26 cellular contexts compared by ENCODE assay signal in genomic region chr1:161747789-161748188, GRCh38. TPM values are rescaled to one million over a fixed set of nuclear protein-coding genes. Genes with fewer than 3 reads are reported as not detected.
DNase-seq lines count a peak whose midpoint lies in the region; ATAC-seq and TF ChIP-seq lines count a peak whose summit lies in the region.
"Had no signal": no experiment of that assay in that cellular context is flagged by ENCODE, and none has a peak within 500 bp of the region (broad histone marks: within the 10 kb centered on the region; RNA-seq: fewer than 3 reads in every experiment).

No MANE protein-coding gene starts in this region.

- no peak overlapping the region for H3K27ac Mint-ChIP-seq in activated naive CD4-positive, alpha-beta T cell treated with anti-CD3 and anti-CD28 coated beads, Interleukin-2, amount 50 U/mL, for 24 hours
- H3K27ac Mint-ChIP-seq in activated naive CD4-positive, alpha-beta T cell treated with anti-CD3 and anti-CD28 coated beads, Interleukin-2, amount 50 U/mL, for 72 hours: no peak overlapping the region
- H3K27ac Mint-ChIP-seq: activated CD4-positive, alpha-beta memory T cell treated with anti-CD3 and anti-CD28 coated beads, Interleukin-2, amount 10 ng/mL, durations not matched to agents 7 days and 5 days; natural killer cell had no signal

- WGBS in trophoblast cell (ENCODE audit: extremely low coverage, insufficient coverage, insufficient read length): no CpG with 5 or more reads among the region's 7 CpGs

- H2BK12ac ChIP-seq in trophoblast cell (ENCODE audit: low read length): no peak overlapping the region

- H3K23ac ChIP-seq in trophoblast cell (ENCODE audit: low read length): no peak overlapping the region

- H3K18ac ChIP-seq in trophoblast cell (ENCODE audit: low read length): no peak overlapping the region

- H3K27me3 Mint-ChIP-seq in activated naive CD4-positive, alpha-beta T cell treated with anti-CD3 and anti-CD28 coated beads, Interleukin-2, amount 50 U/mL, for 24 hours: peaks cover 5% of the 10 kb centered on the region

- no peak overlapping the region for H2BK5ac ChIP-seq in trophoblast cell (ENCODE audit: low read depth, low read length, poor library complexity)

- no peaks in the 10 kb centered on the region for H4K20me1 ChIP-seq in OCI-LY7 (ENCODE audit: insufficient read depth, low read length)

- peaks cover 55% of the 10 kb centered on the region for H3K4me1 Mint-ChIP-seq in activated naive CD4-positive, alpha-beta T cell treated with anti-CD3 and anti-CD28 coated beads, Interleukin-2, amount 50 U/mL, for 24 hours

- CTCF ChIA-PET in OCI-LY7 (lab: Charles Lee; ENCODE audit: unreplicated experiment): no interaction called here

- H3K4me2 ChIP-seq in OCI-LY7 (ENCODE audit: low read length): peak overlapping the region; percentile 44
- H3K4me2 ChIP-seq in trophoblast cell (ENCODE audit: low read length): no peak overlapping the region
- H3K4me2 ChIP-seq: A549, SK-N-SH had no signal

- H3K4me1 ChIP-seq in OCI-LY7 (ENCODE audit: insufficient read depth, low read length, poor library complexity, severe bottlenecking) (peaks cover 28% of the 10 kb centered on the region), trophoblast cell (ENCODE audit: control insufficient read depth in 1 of 2, insufficient read depth in 2 of 2, low read length in 2 of 2) (peaks cover 0 to 1% of the 10 kb centered on the region in 2 experiments)
- H3K4me1 ChIP-seq: parathyroid adenoma had no signal

- H3K4ac ChIP-seq in trophoblast cell (ENCODE audit: low read depth, low read length): no peak overlapping the region

- no peak overlapping the region for H4K91ac ChIP-seq in trophoblast cell (ENCODE audit: low read depth, low read length)

- peaks cover 18% of the 10 kb centered on the region for H3K36me3 ChIP-seq in OCI-LY7 (ENCODE audit: insufficient read depth, low read length)
- H3K36me3 ChIP-seq in trophoblast cell (ENCODE audit: control insufficient read depth in 1 of 2, insufficient read depth in 2 of 2, low read length in 2 of 2): peaks cover 5% of the 10 kb centered on the region in 2 experiments

- BruUV-seq in OCI-LY7 (replicated peaks; lab: Mats Ljungman, UMichigan): no TSS peak

- no peak overlapping the region for H3K4me3 ChIP-seq in OCI-LY7 (ENCODE audit: low read depth, low read length, poor library complexity, severe bottlenecking)
- H3K4me3 ChIP-seq in trophoblast cell (ENCODE audit: low read depth, low read length): no peak overlapping the region
- H3K4me3 ChIP-seq: A549, coronary artery, gastroesophageal sphincter, GM23248 had no signal

- H3K9ac ChIP-seq in trophoblast cell (ENCODE audit: low read length): peak overlapping the region; percentile 41
- H3K9ac ChIP-seq: GM23248, parathyroid adenoma, SK-N-SH had no signal

- intact Hi-C loops in OCI-LY7 (cut with micrococcal nuclease; ENCODE audit: unreplicated experiment): loop anchor here (10.0 kb wide), 1 partner anchor 183 kb away; no protein-coding TSS in a partner anchor

- no peak for ATAC-seq in activated naive CD4-positive, alpha-beta T cell treated with anti-CD3 and anti-CD28 coated beads, Interleukin-2, amount 50 U/mL, for 72 hours
- ATAC-seq in GM21526 (IDR thresholded peaks at IDR 0.05; ENCODE audit: low FRiP score, unreplicated experiment): no peak
- ATAC-seq: A549, gastroesophageal sphincter, left ventricle myocardium superior, natural killer cell had no signal

- H3K27me3 ChIP-seq in trophoblast cell (ENCODE audit: insufficient read depth, low read length): no peaks in the 10 kb centered on the region

- no peak overlapping the region for H2AK5ac ChIP-seq in trophoblast cell (ENCODE audit: low read length)

- no peak for TF ChIP-seq CTCF in OCI-LY7 (conservative IDR thresholded peaks at IDR 0.05; ENCODE audit: low read length)

- no peaks in the 10 kb centered on the region for H3K9me3 Mint-ChIP-seq in activated naive CD4-positive, alpha-beta T cell treated with anti-CD3 and anti-CD28 coated beads, Interleukin-2, amount 50 U/mL, for 24 hours
- H3K9me3 Mint-ChIP-seq in activated naive CD4-positive, alpha-beta T cell treated with anti-CD3 and anti-CD28 coated beads, Interleukin-2, amount 50 U/mL, for 72 hours: no peaks in the 10 kb centered on the region
- H3K9me3 Mint-ChIP-seq: activated CD4-positive, alpha-beta memory T cell treated with anti-CD3 and anti-CD28 coated beads, Interleukin-2, amount 10 ng/mL, durations not matched to agents 7 days and 5 days; natural killer cell had no signal

- peaks cover 3% of the 10 kb centered on the region for H3K36me3 Mint-ChIP-seq in activated naive CD4-positive, alpha-beta T cell treated with anti-CD3 and anti-CD28 coated beads, Interleukin-2, amount 50 U/mL, for 24 hours
- peaks cover 13 to 18% of the 10 kb centered on the region in 2 donors for H3K36me3 Mint-ChIP-seq in activated naive CD4-positive, alpha-beta T cell treated with anti-CD3 and anti-CD28 coated beads, Interleukin-2, amount 50 U/mL, for 72 hours
- H3K36me3 Mint-ChIP-seq: natural killer cell had no signal

- peak overlapping the region; percentile 39 for H3K4me3 Mint-ChIP-seq in activated naive CD4-positive, alpha-beta T cell treated with anti-CD3 and anti-CD28 coated beads, Interleukin-2, amount 50 U/mL, for 24 hours
- H3K4me3 Mint-ChIP-seq: activated CD4-positive, alpha-beta memory T cell treated with anti-CD3 and anti-CD28 coated beads, Interleukin-2, amount 10 ng/mL, durations not matched to agents 7 days and 5 days had no signal

- H3K9me2 ChIP-seq in OCI-LY7 (ENCODE audit: insufficient read depth, low read length): no peaks in the 10 kb centered on the region
- H3K9me2 ChIP-seq: SK-N-SH had no signal

- H3K79me2 ChIP-seq in OCI-LY7 (ENCODE audit: insufficient read depth, low read depth, low read length) (peaks cover 23% of the 10 kb centered on the region), trophoblast cell (ENCODE audit: control insufficient read depth, insufficient read depth, low read length, poor library complexity) (peaks cover 6% of the 10 kb centered on the region)
- H3K79me2 ChIP-seq: parathyroid adenoma had no signal

- H3K27ac ChIP-seq in OCI-LY7 (ENCODE audit: low read depth, low read length, poor library complexity, severe bottlenecking): no peak overlapping the region
- H3K27ac ChIP-seq in trophoblast cell (ENCODE audit: low read depth, low read length): no peak overlapping the region
- H3K27ac ChIP-seq: A549, coronary artery, gastroesophageal sphincter, GM23248, parathyroid adenoma had no signal

- H4K8ac ChIP-seq in trophoblast cell (ENCODE audit: low read depth, low read length): no peak overlapping the region

- no peaks in the 10 kb centered on the region for H3K9me3 ChIP-seq in OCI-LY7 (ENCODE audit: low read length)
- H3K9me3 ChIP-seq in trophoblast cell (ENCODE audit: insufficient read depth, low read depth, low read length): no peaks in the 10 kb centered on the region
- H3K9me3 ChIP-seq: A549, gastroesophageal sphincter, SK-N-SH had no signal

- no peak overlapping the region for H3K14ac ChIP-seq in trophoblast cell (ENCODE audit: low read length)

- no peak overlapping the region for H4K12ac ChIP-seq in trophoblast cell (ENCODE audit: low read depth, low read length)

- no peak for DNase-seq in activated naive CD4-positive, alpha-beta T cell treated with anti-CD3 and anti-CD28 coated beads, Interleukin-2, amount 50 U/mL, for 72 hours (ENCODE audit: low spot score in 2 of 2)
- DNase-seq in OCI-LY7 (ENCODE audit: low spot score) (no peak), trophoblast cell (no peak), DMS114 treated with DMSO at 0.1 percent for 48 hours (lab: John Stamatoyannopoulos, UW; ENCODE audit: unreplicated experiment) (no peak)
- DNase-seq: activated CD4-positive, alpha-beta memory T cell treated with anti-CD3 and anti-CD28 coated beads, Interleukin-2, amount 10 ng/mL, durations not matched to agents 7 days and 5 days; activated CD4-positive, CD25-positive, alpha-beta regulatory T cell; activated gamma-delta T cell treated with Interleukin-2 at 50 U/mL for 16 hours; amniotic stem cell; Calu3; GM23248; hypothalamus; left ventricle myocardium superior; midbrain; natural killer cell; NCI-H1105 treated with DMSO at 0.1 percent for 48 hours; NCI-H2081; SK-N-SH; stimulated activated CD8-positive, alpha-beta memory T cell treated with anti-CD3 and anti-CD28 coated beads, Interleukin-4, amount 100 ng/mL, for 48 hours; T-helper 9 cell had no signal

- POLR2A ChIA-PET in OCI-LY7 (lab: Charles Lee): interaction anchor here (1.0 kb wide), 1 partner anchor 22 kb away, joined by 3 read pairs; no protein-coding TSS in a partner anchor

- no peak overlapping the region for H2BK120ac ChIP-seq in trophoblast cell (ENCODE audit: insufficient read depth, low read length, poor library complexity)

- peak overlapping the region; percentile 37; the same call in 1 of the 2 replicates for H2AFZ ChIP-seq in OCI-LY7 (ENCODE audit: low read length)
- H2AFZ ChIP-seq in trophoblast cell (ENCODE audit: insufficient read depth, low read length, poor library complexity): no peak overlapping the region
- H2AFZ ChIP-seq: GM23248, parathyroid adenoma had no signal

- H3K79me1 ChIP-seq in trophoblast cell (ENCODE audit: low read length): peaks cover 5% of the 10 kb centered on the region

RNA-seq across cellular contexts. Expression of gene DUSP12, which starts 1.8 kb away (rescaled TPM):
- 10 to 100 TPM in 1 of 2 donors, 1 to 10 TPM in 1; 7.5 to 23.8 TPM for total RNA-seq in activated naive CD4-positive, alpha-beta T cell treated with anti-CD3 and anti-CD28 coated beads, Interleukin-2, amount 50 U/mL, for 72 hours
- total RNA-seq in OCI-LY7 (2014; rRNA removed; shearing (Covaris generic)): 43.9 and 71.5 TPM in 2 replicates
- 37.3 and 40.8 TPM in 2 replicates for total RNA-seq in OCI-LY7 (2022)
- 24.5 and 26.5 TPM in 2 replicates for polyA plus RNA-seq in trophoblast cell (2013)

RNA-seq across cellular contexts. Expression of gene ATF6, which starts 18.3 kb away (rescaled TPM):
- total RNA-seq in activated naive CD4-positive, alpha-beta T cell treated with anti-CD3 and anti-CD28 coated beads, Interleukin-2, amount 50 U/mL, for 72 hours: 10 to 100 TPM; 21.3 to 24.9 TPM
- 8.5 and 10.2 TPM in 2 replicates for total RNA-seq in OCI-LY7 (2014; rRNA removed; shearing (Covaris generic))
- 12.9 and 13.9 TPM in 2 replicates for total RNA-seq in OCI-LY7 (2022)
- polyA plus RNA-seq in trophoblast cell (2013): 26.8 and 28.0 TPM in 2 replicates

RNA-seq across cellular contexts. Expression of gene FCRLB, which starts 26.4 kb away (rescaled TPM):
- not detected for total RNA-seq in activated naive CD4-positive, alpha-beta T cell treated with anti-CD3 and anti-CD28 coated beads, Interleukin-2, amount 50 U/mL, for 72 hours
- 2.6 and 4.9 TPM in 2 replicates for total RNA-seq in OCI-LY7 (2014; rRNA removed; shearing (Covaris generic))
- total RNA-seq in OCI-LY7 (2022): 3.3 and 3.8 TPM in 2 replicates
- 0.45 and 0.47 TPM in 2 replicates for polyA plus RNA-seq in trophoblast cell (2013)

RNA-seq across cellular contexts. Expression of gene FCRLA, which starts 40.8 kb away (rescaled TPM):
- total RNA-seq in activated naive CD4-positive, alpha-beta T cell treated with anti-CD3 and anti-CD28 coated beads, Interleukin-2, amount 50 U/mL, for 72 hours: not detected
- 524 and 672 TPM in 2 replicates for total RNA-seq in OCI-LY7 (2014; rRNA removed; shearing (Covaris generic))
- 409 and 447 TPM in 2 replicates for total RNA-seq in OCI-LY7 (2022)
- polyA plus RNA-seq in trophoblast cell (2013): not detected in 2 replicates
- total RNA-seq: activated CD4-positive, alpha-beta memory T cell treated with anti-CD3 and anti-CD28 coated beads, Interleukin-2, amount 10 ng/mL, durations not matched to agents 7 days and 5 days; Calu3; gastroesophageal sphincter; left ventricle myocardium superior; LHCN-M2 had no signal
